ENCODE assay signal across 8 cellular contexts in the genomic region with DNA sequence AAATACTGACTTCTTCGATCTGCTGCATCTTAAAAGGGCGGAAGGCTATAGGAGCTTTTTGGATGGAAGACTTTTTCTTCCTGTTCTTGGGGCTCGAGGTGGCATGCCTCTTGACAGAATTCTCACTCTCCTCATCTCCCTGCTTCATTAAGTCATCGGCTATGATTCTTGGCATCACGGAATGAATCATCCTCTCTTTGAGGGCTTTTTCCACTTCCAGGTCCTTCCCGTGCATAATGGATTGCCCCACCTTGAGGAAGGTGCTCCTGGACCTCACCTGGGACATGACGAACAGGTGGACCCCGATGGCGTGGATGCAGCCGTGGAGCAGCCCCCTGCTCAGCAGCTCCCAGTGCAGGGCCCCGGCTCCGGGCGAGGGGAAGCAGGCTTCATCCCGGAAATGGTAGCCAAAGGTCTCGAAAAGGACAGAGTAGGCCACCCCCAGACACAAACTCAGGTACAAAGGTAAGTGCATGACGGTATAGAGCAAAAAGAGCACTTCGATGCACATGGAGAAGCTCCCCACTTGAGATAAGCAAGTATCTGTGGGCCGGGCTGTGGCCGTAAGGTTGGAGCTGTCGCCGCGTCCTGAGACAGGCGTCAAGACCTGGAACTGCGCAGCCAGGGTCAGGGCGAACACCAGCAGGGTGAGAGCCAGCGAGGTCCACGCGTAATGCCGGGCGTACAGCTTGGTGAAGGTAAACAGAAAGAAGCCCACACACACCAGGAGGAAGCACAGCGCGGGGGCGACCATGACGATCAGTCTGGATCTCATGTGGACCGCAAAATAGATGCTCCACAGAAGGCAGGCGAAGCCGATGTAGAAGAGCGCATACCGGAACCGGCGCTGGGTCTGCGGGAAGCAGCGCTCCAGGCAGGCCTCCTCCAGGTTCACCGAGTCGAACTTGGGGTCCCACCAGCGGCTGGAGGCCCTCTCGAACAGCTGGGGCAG. TPM values are rescaled to one million over a fixed set of nuclear protein-coding genes. Genes with fewer than 3 reads are reported as not detected.
DNase-seq lines count a peak whose midpoint lies in the region; ATAC-seq and TF ChIP-seq lines count a peak whose summit lies in the region.

No MANE protein-coding gene starts in this region.

- intact Hi-C loops in Caco-2 (cut with micrococcal nuclease; ENCODE audit: unreplicated experiment) = no loop called here

- H3K9me3 Mint-ChIP-seq in Caco-2 (ENCODE audit: unreplicated experiment) (no peaks in the 10 kb centered on the region), progenitor cell of endocrine pancreas (ENCODE audit: low read depth) (no peaks in the 10 kb centered on the region)

- peak overlapping the region; percentile 76; the same call in 1 of the 2 replicates for H3K27ac ChIP-seq in SJCRH30

- H3K27ac Mint-ChIP-seq in Caco-2 (ENCODE audit: unreplicated experiment) = no peak overlapping the region
- no peak overlapping the region for H3K27ac Mint-ChIP-seq in progenitor cell of endocrine pancreas

- POLR2A ChIA-PET in Caco-2 (lab: Charles Lee) = no interaction called here

- CTCF ChIA-PET in Caco-2 (lab: Charles Lee) = interaction anchor here (0.7 to 1.6 kb wide), 2 partner anchors 139 to 198 kb away, joined by 3 to 5 read pairs; no protein-coding TSS in a partner anchor

- ATAC-seq in HG03280 (IDR thresholded peaks at IDR 0.05; ENCODE audit: unreplicated experiment) = no peak
- ATAC-seq in HG02970 (IDR thresholded peaks at IDR 0.05; ENCODE audit: low FRiP score, unreplicated experiment) = no peak
- ATAC-seq in GM18873 (IDR thresholded peaks at IDR 0.05; ENCODE audit: low FRiP score, unreplicated experiment) = no peak

- no peaks in the 10 kb centered on the region for H3K27me3 ChIP-seq in Caco-2 (replicated peaks; ENCODE audit: control insufficient read depth, insufficient read depth, low read length)
- no peaks in the 10 kb centered on the region for H3K27me3 ChIP-seq in SJCRH30

- no peaks in the 10 kb centered on the region for H3K27me3 Mint-ChIP-seq in Caco-2 (ENCODE audit: insufficient read depth, unreplicated experiment)
- H3K27me3 Mint-ChIP-seq in progenitor cell of endocrine pancreas = peaks cover 52% of the 10 kb centered on the region

- no peaks in the 10 kb centered on the region for H3K9me3 ChIP-seq in Caco-2
- H3K9me3 ChIP-seq in SJCRH30 (replicated peaks) = no peaks in the 10 kb centered on the region

- no peaks in the 10 kb centered on the region for H3K36me3 ChIP-seq in Caco-2 (ENCODE audit: control insufficient read depth, insufficient read depth, low read length)
- H3K36me3 ChIP-seq in SJCRH30 = no peaks in the 10 kb centered on the region

- H3K4me1 Mint-ChIP-seq in Caco-2 (ENCODE audit: low read depth, unreplicated experiment) = peaks cover 16% of the 10 kb centered on the region
- H3K4me1 Mint-ChIP-seq in progenitor cell of endocrine pancreas (ENCODE audit: low read depth) = peaks cover 9% of the 10 kb centered on the region

- TF ChIP-seq CTCF in Caco-2 (IDR thresholded peaks at IDR 0.05; ENCODE audit: insufficient read depth in 1 of 2, low read depth in 1 of 2, low read length in 1 of 2, severe bottlenecking in 1 of 2, unreplicated experiment in 1 of 2) (no peak), fibroblast of mammary gland (conservative IDR thresholded peaks at IDR 0.05; ENCODE audit: control insufficient read depth, insufficient read depth, low read depth, low read length) (no peak), progenitor cell of endocrine pancreas (IDR thresholded peaks at IDR 0.05; ENCODE audit: unreplicated experiment) (no peak)

- H3K4me3 ChIP-seq in Caco-2 (ENCODE audit: low read depth, low read length) = peak overlapping the region; percentile 59; the same call in 1 of the 2 replicates
- peak overlapping the region; percentile 95 for H3K4me3 ChIP-seq in SJCRH30
- H3K4me3 ChIP-seq in fibroblast of mammary gland (ENCODE audit: control insufficient read depth, low read depth, low read length) = peak overlapping the region; percentile 52

- H3K4me3 Mint-ChIP-seq in Caco-2 (ENCODE audit: unreplicated experiment) (peak overlapping the region; percentile 72), progenitor cell of endocrine pancreas (ENCODE audit: low read depth) (peak overlapping the region; percentile 68)

- DNase-seq in Caco-2 (no peak), SJCRH30 (no peak), fibroblast of mammary gland (ENCODE audit: low read depth) (peak; percentile 21), progenitor cell of endocrine pancreas (ENCODE audit: low spot score, unreplicated experiment) (no peak)
- DNase-seq in stimulated activated naive CD4-positive, alpha-beta T cell treated with Interleukin-2 at 50 U/mL for 16 hours (lab: John Stamatoyannopoulos, UW) = no peak

- H3K36me3 Mint-ChIP-seq in Caco-2 (ENCODE audit: insufficient read depth, unreplicated experiment) (peaks cover 6% of the 10 kb centered on the region), progenitor cell of endocrine pancreas (ENCODE audit: insufficient read depth) (peaks cover 6% of the 10 kb centered on the region)

- peaks cover 5% of the 10 kb centered on the region; the same call in 1 of the 2 replicates for H3K4me1 ChIP-seq in Caco-2
- peaks cover 7% of the 10 kb centered on the region for H3K4me1 ChIP-seq in SJCRH30

- TSS peak; percentile 31 for BruUV-seq in Caco-2 (replicated peaks; lab: Mats Ljungman, UMichigan)

RNA-seq across cellular contexts. Expression of gene ADCY9, which starts 1.7 kb away (rescaled TPM):
- 11.5 and 12.6 TPM in 2 replicates for total RNA-seq in Caco-2 (2022)
- total RNA-seq in SJCRH30 (2014; rRNA removed; shearing (Covaris generic)) = 17.9 and 19.9 TPM in 2 replicates
- 4.9 and 6.9 TPM in 2 replicates for total RNA-seq in progenitor cell of endocrine pancreas
